In genomic region chr7:155341463-155341983, GRCh38 we compare ENCODE assay signal across 25 cellular contexts.
"Had no signal": no experiment of that assay in that cellular context is flagged by ENCODE, and none has a peak within 500 bp of the region (broad histone marks: within the 10 kb centered on the region; RNA-seq: fewer than 3 reads in every experiment).

No MANE protein-coding gene starts in this region.

- ATAC-seq: activated CD4-positive, CD25-positive, alpha-beta regulatory T cell treated with anti-CD3 and anti-CD28 coated beads, Interleukin-2, amount 50 U/mL, for 24 hours; activated naive CD4-positive, alpha-beta T cell treated with anti-CD3 and anti-CD28 coated beads, Interleukin-2, amount 50 U/mL, for 72 hours; foreskin keratinocyte; heart left ventricle; naive thymus-derived CD4-positive, alpha-beta T cell; psoas muscle; stimulated activated memory B cell treated with anti-CD40 and anti-IgM and Interleukin-4, amounts not matched to agents 10 μg/mL and 1 μg/mL and 100 μg/mL, for 72 hours had no signal

- H3K79me2 ChIP-seq: parathyroid adenoma had no signal

- H3K4me3 ChIP-seq: breast epithelium, esophagus muscularis mucosa, heart left ventricle, psoas muscle, sigmoid colon, suprapubic skin, transverse colon had no signal

- H3K27ac ChIP-seq: breast epithelium, esophagus muscularis mucosa, foreskin keratinocyte, heart left ventricle, parathyroid adenoma, psoas muscle, sigmoid colon, suprapubic skin, transverse colon, WERI-Rb-1 had no signal

- H3K9ac ChIP-seq: parathyroid adenoma had no signal

- H2AFZ ChIP-seq: parathyroid adenoma had no signal

- DNase-seq: activated CD4-positive, alpha-beta T cell treated with anti-CD3 and anti-CD28 coated beads for 48 hours; activated CD4-positive, alpha-beta T cell treated with anti-CD3 and anti-CD28 coated beads, Interleukin-2, amount 50 U/mL, for 48 hours; activated T-cell treated with anti-CD3 and anti-CD28 coated beads, Interleukin-2, amount 50 U/mL, for 48 hours; central memory CD4-positive, alpha-beta T cell; foreskin keratinocyte; heart left ventricle; hypothalamus; immature natural killer cell; midbrain; nucleus accumbens; small intestine; stimulated activated CD4-positive, alpha-beta T cell treated with anti-CD3 and anti-CD28 coated beads, Interleukin-4, amount 100 ng/mL, for 24 hours; T1000; transverse colon; WERI-Rb-1 had no signal

- H3K36me3 ChIP-seq: breast epithelium, esophagus muscularis mucosa, heart left ventricle, sigmoid colon, suprapubic skin, transverse colon, WERI-Rb-1 had no signal

- FAIRE-seq: small intestine had no signal

- H3K4me1 ChIP-seq: breast epithelium, foreskin keratinocyte had no signal

- H3K9me3 ChIP-seq: breast epithelium, esophagus muscularis mucosa, heart left ventricle, psoas muscle, sigmoid colon, suprapubic skin, transverse colon had no signal
